In the genomic region with DNA sequence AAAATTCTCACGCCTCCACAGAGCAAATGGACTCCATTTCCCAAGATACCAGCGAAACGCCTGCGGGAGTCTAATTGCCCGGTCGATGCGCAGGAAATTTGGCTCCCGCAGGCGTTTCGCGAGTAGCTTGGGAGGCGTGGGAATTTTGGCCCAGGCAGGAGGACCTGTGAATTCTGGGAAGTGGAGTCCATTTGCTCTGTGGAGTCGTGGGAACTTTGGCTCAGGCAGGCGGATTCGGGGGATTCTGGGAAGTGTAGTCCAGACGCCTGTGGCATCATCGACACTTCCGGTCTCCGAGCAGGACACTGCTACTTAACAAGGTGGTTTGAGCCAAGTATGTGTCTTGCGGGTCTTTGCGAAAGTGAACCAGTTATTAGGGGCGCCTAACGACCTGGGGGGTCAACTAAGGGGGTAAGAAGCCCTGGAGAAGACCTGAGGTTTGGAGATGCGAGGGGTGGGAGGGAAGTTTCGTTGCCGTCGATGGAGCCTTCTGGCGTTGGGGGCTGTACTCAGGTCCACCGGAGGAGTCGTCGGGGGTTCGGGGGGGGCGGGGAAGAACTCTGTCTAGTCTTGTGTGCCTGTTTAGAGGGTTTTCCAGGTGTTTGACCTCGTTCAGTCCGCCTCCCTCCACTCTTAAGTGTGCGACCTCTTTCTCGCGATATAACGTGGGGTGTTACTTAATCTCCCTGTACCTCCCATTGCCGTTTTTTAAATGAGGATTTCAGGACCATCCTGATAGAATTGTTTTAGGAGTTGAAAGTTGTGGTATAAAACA, we compare ENCODE assay signal across 8 cellular contexts. TPM values are rescaled to one million over a fixed set of nuclear protein-coding genes. Genes with fewer than 3 reads are reported as not detected.
DNase-seq lines count a peak whose midpoint lies in the region; ATAC-seq and TF ChIP-seq lines count a peak whose summit lies in the region.

A gene (plus strand): TSS at position 277 of the 775 bp plus-strand sequence. CDS start 4,356 bp downstream, outside the sequence.

- CTCF ChIA-PET in A673 (lab: Charles Lee) = no interaction called here

- 1% methylated on average over 40 of the region's 40 CpGs for WGBS in ectodermal cell, 2 experiments
- WGBS in right lobe of liver (ENCODE audit: insufficient coverage, low coverage, low lambda C conversion rate, missing lambda C conversion rate) = 0% methylated on average over 37 of the region's 40 CpGs

- peak; percentile 99 for DNase-seq in A673 (ENCODE audit: low spot score)
- DNase-seq in NCI-H69 (lab: John Stamatoyannopoulos, UW) = peak; percentile 100
- DNase-seq in activated CD4-positive, alpha-beta T cell treated with anti-CD3 and anti-CD28 coated beads, Interleukin-2, amount 50 U/mL, for 48 hours = peak; percentile 72 to 79
- peak; percentile 86 to 96 (median 96) for DNase-seq in right lobe of liver
- peak; percentile 52 to 65 for DNase-seq in stimulated activated CD4-positive, alpha-beta T cell treated with anti-CD3 and anti-CD28 coated beads, Interleukin-2, amount 100 ng/mL, for 48 hours

- no peaks in the 10 kb centered on the region for H3K36me3 ChIP-seq in A673 (ENCODE audit: insufficient read depth, low read length, poor library complexity, severe bottlenecking)
- no peaks in the 10 kb centered on the region for H3K36me3 ChIP-seq in ectodermal cell (ENCODE audit: control insufficient read depth, insufficient read depth, low read length)
- H3K36me3 ChIP-seq in right lobe of liver = peaks cover 0 to under 1% (median 0%) of the 10 kb centered on the region in 4 donors

- ATAC-seq in GM19025 (IDR thresholded peaks at IDR 0.05; ENCODE audit: low read depth, unreplicated experiment) (peak; percentile 76), HG03354 (IDR thresholded peaks at IDR 0.05; ENCODE audit: poor library complexity, severe bottlenecking, unreplicated experiment) (peak; percentile 88), right lobe of liver (peak; percentile 100)

- TF ChIP-seq CTCF in A673 (conservative IDR thresholded peaks at IDR 0.05; ENCODE audit: low read depth, low read length) = no peak
- no peak for TF ChIP-seq CTCF in right lobe of liver (IDR thresholded peaks at IDR 0.05)

- H3K4me3 ChIP-seq in A673 (ENCODE audit: low read depth, low read length, poor library complexity, severe bottlenecking) (peak within 1 kb of the TSS; percentile 78), ectodermal cell (ENCODE audit: insufficient read depth, low read depth, low read length) (peak within 1 kb of the TSS; percentile 78), right lobe of liver (peak within 1 kb of the TSS; percentile 65 to 70 (median 68))

- peaks cover 1% of the 10 kb centered on the region for H3K9me3 ChIP-seq in A673 (ENCODE audit: low read depth, low read length, poor library complexity, severe bottlenecking)
- H3K9me3 ChIP-seq in ectodermal cell (ENCODE audit: control insufficient read depth, low read length) = peaks cover 3% of the 10 kb centered on the region
- H3K9me3 ChIP-seq in right lobe of liver = peaks cover 0 to 17% (median 0%) of the 10 kb centered on the region in 4 donors

- H3K4me1 ChIP-seq in A673 (ENCODE audit: insufficient read depth, low read length, poor library complexity, severe bottlenecking) (no peaks in the 10 kb centered on the region), ectodermal cell (ENCODE audit: control insufficient read depth, insufficient read depth, low read length) (no peaks in the 10 kb centered on the region), right lobe of liver (no peaks in the 10 kb centered on the region)

- intact Hi-C loops in A673 (cut with micrococcal nuclease; ENCODE audit: unreplicated experiment) (no loop called here), right lobe of liver (cut with DNase I) (no loop called here)

- H3K27ac ChIP-seq in A673 (ENCODE audit: low read depth, low read length, poor library complexity, severe bottlenecking) (peak within 1 kb of the TSS; percentile 71), ectodermal cell (ENCODE audit: insufficient read depth, low read depth, low read length, poor library complexity, severe bottlenecking) (no peak within 1 kb of the TSS), right lobe of liver (peak within 1 kb of the TSS in 2 of 3 donors; percentile 15 to 53)

- BruUV-seq in A673 (replicated peaks; lab: Mats Ljungman, UMichigan) = no TSS peak

- TF ChIP-seq POLR2A in right lobe of liver (IDR thresholded peaks at IDR 0.05) = peak; percentile 20

- POLR2A ChIA-PET in A673 (lab: Charles Lee; ENCODE audit: low non-redundant PET) = no interaction called here

- no peaks in the 10 kb centered on the region for H3K27me3 ChIP-seq in A673 (replicated peaks; ENCODE audit: insufficient read depth, low read depth, low read length, poor library complexity)
- no peaks in the 10 kb centered on the region for H3K27me3 ChIP-seq in ectodermal cell (ENCODE audit: control insufficient read depth, insufficient read depth, low read length, poor library complexity, severe bottlenecking)
- H3K27me3 ChIP-seq in right lobe of liver = no peaks in the 10 kb centered on the region

RNA-seq across cellular contexts. Expression of the gene that starts here (rescaled TPM):
- total RNA-seq in A673 (2021) (7.3 and 8.0 TPM in 2 replicates), right lobe of liver (1 to 10 TPM; 1.9 to 5.8 (median 3.1) TPM)
- polyA plus RNA-seq in ectodermal cell (2013, experiment 1 of 4) = 10.2 TPM
- polyA plus RNA-seq in ectodermal cell (2013, experiment 2 of 4) = 11.2 TPM
- polyA plus RNA-seq in ectodermal cell (2013, experiment 3 of 4) = 9.1 TPM
- polyA plus RNA-seq in ectodermal cell (2013, experiment 4 of 4) = 9.0 TPM
